ENCODE assay signal across 1 cellular context in genomic region chr21:38833122-38833521, GRCh38.
TF ChIP-seq lines count a peak whose summit lies in the region.

No MANE protein-coding gene starts in this region.

TF ChIP-seq in K562, 482 proteins besides CTCF, POLR2A, EP300 and RAD21 (continued from another document):
- TF ChIP-seq NFRKB (IDR thresholded peaks at IDR 0.05; ENCODE audit: low read depth) (no peak), MBD2 (IDR thresholded peaks at IDR 0.05; ENCODE audit: borderline replicate concordance, low read depth) (no peak), KAT8 (IDR thresholded peaks at IDR 0.05; ENCODE audit: low read depth) (no peak), XRCC5 (IDR thresholded peaks at IDR 0.05; ENCODE audit: low read depth, low read length) (no peak), BHLHE40 (IDR thresholded peaks at IDR 0.05; ENCODE audit: low read length) (peak; percentile 23; the same call in 1 of the 2 replicates), MTF1 (CRISPR knock-in tag; IDR thresholded peaks at IDR 0.05; ENCODE audit: borderline replicate concordance) (no peak), SNRNP70 (optimal IDR thresholded peaks at IDR 0.05; ENCODE audit: low read depth, low read length) (no peak), RFX7 (CRISPR knock-in tag; IDR thresholded peaks at IDR 0.05) (no peak)
TF ChIP-seq in K562: peak in this region for 7.
